In the genomic region with DNA sequence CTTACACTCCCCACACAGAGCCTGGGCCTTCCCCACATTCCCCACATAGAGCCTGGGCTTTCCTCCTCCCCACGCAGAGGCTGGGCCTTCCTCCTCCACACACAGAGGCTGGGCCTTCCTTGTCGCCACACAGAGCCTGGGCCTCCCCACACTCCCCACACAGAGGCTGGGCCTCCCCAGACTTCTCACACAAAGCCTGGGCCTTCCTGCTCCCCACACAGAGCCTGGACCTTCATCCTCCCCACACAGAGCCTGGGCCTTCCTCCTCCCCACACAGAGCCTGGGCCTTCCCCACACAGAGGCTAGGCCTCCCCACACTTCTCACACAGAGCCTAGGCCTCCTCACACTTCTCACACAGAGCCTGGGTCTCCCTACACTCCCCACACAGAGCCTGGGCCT, we compare ENCODE assay signal across 1 cellular context. TPM values are rescaled to one million over a fixed set of nuclear protein-coding genes. Genes with fewer than 3 reads are reported as not detected.
"Had no signal": no experiment of that assay in that cellular context is flagged by ENCODE, and none has a peak within 500 bp of the region (broad histone marks: within the 10 kb centered on the region; RNA-seq: fewer than 3 reads in every experiment).

No MANE protein-coding gene starts in this region.

RNA-seq across cellular contexts. Expression of a gene that starts 10.5 kb away (rescaled TPM):
- total RNA-seq: activated CD8-positive, alpha-beta memory T cell treated with anti-CD3 and anti-CD28 coated beads, Interleukin-2, amount 10 ng/mL, durations not matched to agents 7 days and 5 days had no signal
